In genomic region chr1:2240251-2241156, GRCh38 we compare ENCODE assay signal across 1 cellular context.
TF ChIP-seq lines count a peak whose summit lies in the region.

No MANE protein-coding gene starts in this region.

TF ChIP-seq in HEK293, 187 proteins besides CTCF, POLR2A, EP300 and RAD21 (continued from another document):
- TF ChIP-seq ZNF280D (tag by site-specific recombination; IDR thresholded peaks at IDR 0.05) (no peak), ZNF184 (tag by site-specific recombination; IDR thresholded peaks at IDR 0.05) (no peak), ZBTB26 (tag by site-specific recombination; optimal IDR thresholded peaks at IDR 0.05) (no peak), ZNF311 (tag by site-specific recombination; IDR thresholded peaks at IDR 0.05; ENCODE audit: borderline replicate concordance) (no peak), ZNF670 (tag by site-specific recombination; IDR thresholded peaks at IDR 0.05; ENCODE audit: low read depth) (no peak), KLF1 (tag by site-specific recombination; IDR thresholded peaks at IDR 0.05) (peak; percentile 43), ZNF473 (tag by site-specific recombination; IDR thresholded peaks at IDR 0.05) (no peak), ATF2 (tag by site-specific recombination; IDR thresholded peaks at IDR 0.05; ENCODE audit: low read depth) (no peak), ZNF677 (tag by site-specific recombination; IDR thresholded peaks at IDR 0.05) (no peak), GLIS1 (tag by site-specific recombination; IDR thresholded peaks at IDR 0.05) (peak; percentile 93), ZNF654 (tag by site-specific recombination; IDR thresholded peaks at IDR 0.05; ENCODE audit: low read depth) (no peak), IKZF3 (tag by site-specific recombination; IDR thresholded peaks at IDR 0.05) (no peak), ZNF394 (tag by site-specific recombination; IDR thresholded peaks at IDR 0.05; ENCODE audit: borderline replicate concordance) (no peak), BCL11B (tag by site-specific recombination; IDR thresholded peaks at IDR 0.05; ENCODE audit: low read depth) (no peak), GLIS2 (tag by site-specific recombination; IDR thresholded peaks at IDR 0.05) (peak; percentile 78), SCRT2 (tag by site-specific recombination; IDR thresholded peaks at IDR 0.05) (no peak), ZNF449 (tag by site-specific recombination; IDR thresholded peaks at IDR 0.05) (no peak), ZNF544 (tag by site-specific recombination; IDR thresholded peaks at IDR 0.05) (no peak), ZBTB21 (tag by site-specific recombination; IDR thresholded peaks at IDR 0.05) (no peak), OSR2 (tag by site-specific recombination; IDR thresholded peaks at IDR 0.05) (peak; percentile 82), PRDM4 (tag by site-specific recombination; IDR thresholded peaks at IDR 0.05) (no peak), YY1 (tag by site-specific recombination; IDR thresholded peaks at IDR 0.05) (no peak), ZNF768 (tag by site-specific recombination; IDR thresholded peaks at IDR 0.05) (no peak), ZNF324 (tag by site-specific recombination; IDR thresholded peaks at IDR 0.05) (no peak), ZNF138 (tag by site-specific recombination; IDR thresholded peaks at IDR 0.05; ENCODE audit: borderline replicate concordance) (no peak), ZNF433 (tag by site-specific recombination; IDR thresholded peaks at IDR 0.05; ENCODE audit: low read depth) (no peak), EGR2 (tag by site-specific recombination; IDR thresholded peaks at IDR 0.05; ENCODE audit: low read depth) (peak; percentile 92)
